Comparison of ENCODE assay signal across 11 cellular contexts in the genomic region with DNA sequence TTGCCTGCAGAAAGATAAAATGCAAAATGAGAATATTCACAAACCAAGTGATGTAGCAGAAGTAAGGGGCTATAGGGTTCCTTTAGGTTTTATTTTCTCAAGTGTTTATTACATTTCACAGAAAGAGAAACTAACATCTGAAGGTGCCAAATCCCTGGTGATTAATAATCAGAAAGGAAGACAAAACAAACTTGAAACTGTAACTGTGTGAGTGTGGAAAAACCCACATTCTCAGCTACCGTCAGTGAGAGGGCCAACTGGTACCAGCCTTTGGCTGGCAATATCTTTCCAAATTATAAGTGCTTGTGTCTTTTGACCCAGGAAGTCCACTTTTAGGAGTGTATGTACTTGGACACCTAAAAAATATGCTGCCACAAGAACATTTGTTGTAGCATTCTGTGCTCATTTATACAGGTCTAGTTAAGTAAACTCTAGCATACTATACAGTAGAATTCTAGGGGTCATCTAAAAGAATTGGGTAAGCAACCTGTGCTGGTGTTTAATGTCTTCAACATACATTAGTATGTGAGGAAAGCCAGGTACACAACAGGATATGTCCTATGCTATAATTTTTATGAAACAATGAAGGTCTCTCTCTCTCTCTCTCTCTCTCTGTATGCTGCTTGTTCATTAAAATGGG. TPM values are rescaled to one million over a fixed set of nuclear protein-coding genes. Genes with fewer than 3 reads are reported as not detected.
DNase-seq lines count a peak whose midpoint lies in the region; ATAC-seq and TF ChIP-seq lines count a peak whose summit lies in the region.
"Had no signal": no experiment of that assay in that cellular context is flagged by ENCODE, and none has a peak within 500 bp of the region (broad histone marks: within the 10 kb centered on the region; RNA-seq: fewer than 3 reads in every experiment).

No MANE protein-coding gene starts in this region.

- H3K4me2 ChIP-seq in Karpas-422 (ENCODE audit: low read depth, low read length, poor library complexity, severe bottlenecking) = no peak overlapping the region

- H3K9me2 ChIP-seq in Karpas-422 (replicated peaks; ENCODE audit: insufficient read depth, low read length) = no peaks in the 10 kb centered on the region

- H3K4me3 ChIP-seq in Karpas-422 (ENCODE audit: low read length) = no peak overlapping the region
- H3K4me3 ChIP-seq: left ventricle myocardium inferior, stomach had no signal

- no peaks in the 10 kb centered on the region for H3K27me3 ChIP-seq in Karpas-422 (ENCODE audit: low read length)
- H3K27me3 ChIP-seq: stomach had no signal

- peaks cover 80% of the 10 kb centered on the region for H3K4me1 Mint-ChIP-seq in stimulated activated naive CD8-positive, alpha-beta T cell treated with anti-CD3 and anti-CD28 coated beads, Interleukin-15, Interleukin-2, amounts not matched to agents 100 ng/mL and 50 ng/mL, for 24 hours (ENCODE audit: low read depth)

- H3K27me3 Mint-ChIP-seq in stimulated activated naive CD8-positive, alpha-beta T cell treated with anti-CD3 and anti-CD28 coated beads, Interleukin-15, Interleukin-2, amounts not matched to agents 100 ng/mL and 50 ng/mL, for 24 hours = peaks cover 27% of the 10 kb centered on the region

- ATAC-seq in HG02763 (IDR thresholded peaks at IDR 0.05; ENCODE audit: unreplicated experiment) = peak; percentile 78

- H3K27ac Mint-ChIP-seq in stimulated activated naive CD8-positive, alpha-beta T cell treated with anti-CD3 and anti-CD28 coated beads, Interleukin-15, Interleukin-2, amounts not matched to agents 100 ng/mL and 50 ng/mL, for 24 hours = peak overlapping the region; percentile 34

- H3K9ac ChIP-seq in Karpas-422 (ENCODE audit: low read length) = no peak overlapping the region

- H4K20me1 ChIP-seq in Karpas-422 (ENCODE audit: insufficient read depth, low read depth, low read length) = no peaks in the 10 kb centered on the region

- H3K9me3 ChIP-seq in KOPT-K1 (ENCODE audit: insufficient read depth, low read length, poor library complexity, severe bottlenecking) = no peaks in the 10 kb centered on the region
- H3K9me3 ChIP-seq in Karpas-422 (ENCODE audit: low read length) = no peaks in the 10 kb centered on the region
- H3K9me3 ChIP-seq: left ventricle myocardium inferior, stomach had no signal

- no peaks in the 10 kb centered on the region for H3K79me2 ChIP-seq in Karpas-422 (ENCODE audit: low read length)

- H3K9me3 Mint-ChIP-seq in stimulated activated naive CD8-positive, alpha-beta T cell treated with anti-CD3 and anti-CD28 coated beads, Interleukin-15, Interleukin-2, amounts not matched to agents 100 ng/mL and 50 ng/mL, for 24 hours = no peaks in the 10 kb centered on the region

- no peaks in the 10 kb centered on the region for H3K36me3 Mint-ChIP-seq in stimulated activated naive CD8-positive, alpha-beta T cell treated with anti-CD3 and anti-CD28 coated beads, Interleukin-15, Interleukin-2, amounts not matched to agents 100 ng/mL and 50 ng/mL, for 24 hours (ENCODE audit: low read depth)

- H3K4me1 ChIP-seq in Karpas-422 (ENCODE audit: low read length) = no peaks in the 10 kb centered on the region
- H3K4me1 ChIP-seq: left ventricle myocardium inferior, stomach had no signal

- no peak for TF ChIP-seq POLR2A in erythroblast (IDR thresholded peaks at IDR 0.05; ENCODE audit: low read length)

- H3K36me3 ChIP-seq in KOPT-K1 (ENCODE audit: insufficient read depth, low read length) = no peaks in the 10 kb centered on the region
- H3K36me3 ChIP-seq in Karpas-422 (ENCODE audit: insufficient read depth, low read length) = no peaks in the 10 kb centered on the region
- H3K36me3 ChIP-seq: left ventricle myocardium inferior, stomach had no signal

- DNase-seq in activated naive CD4-positive, alpha-beta T cell treated with Interleukin-2 at 50 U/mL for 16 hours = peak; percentile 21
- DNase-seq in activated naive CD4-positive, alpha-beta T cell (lab: John Stamatoyannopoulos, UW) = no peak
- DNase-seq in erythroblast (lab: John Stamatoyannopoulos, UW) = no peak
- no peak for DNase-seq in Karpas-422
- no peak for DNase-seq in NCI-H69 (lab: John Stamatoyannopoulos, UW)
- DNase-seq: left ventricle myocardium inferior, retina, stomach had no signal

- H3K27ac ChIP-seq in KOPT-K1 (ENCODE audit: low read depth, low read length, poor library complexity, severe bottlenecking) (peak overlapping the region; percentile 65), Karpas-422 (ENCODE audit: low read length) (no peak overlapping the region)
- H3K27ac ChIP-seq: left ventricle myocardium inferior, stomach had no signal

- peak overlapping the region; percentile 51 for H3K4me3 Mint-ChIP-seq in stimulated activated naive CD8-positive, alpha-beta T cell treated with anti-CD3 and anti-CD28 coated beads, Interleukin-15, Interleukin-2, amounts not matched to agents 100 ng/mL and 50 ng/mL, for 24 hours

- no peak overlapping the region for H2AFZ ChIP-seq in Karpas-422 (ENCODE audit: low read length)

RNA-seq across cellular contexts. Expression of gene CD38, which starts 6.6 kb away (rescaled TPM):
- 3.6 and 12.1 TPM in 2 replicates for total RNA-seq in Karpas-422 (2014; rRNA removed; shearing (Covaris generic); ENCODE audit: low replicate concordance)
